8 cellular contexts compared by ENCODE assay signal in the genomic region with DNA sequence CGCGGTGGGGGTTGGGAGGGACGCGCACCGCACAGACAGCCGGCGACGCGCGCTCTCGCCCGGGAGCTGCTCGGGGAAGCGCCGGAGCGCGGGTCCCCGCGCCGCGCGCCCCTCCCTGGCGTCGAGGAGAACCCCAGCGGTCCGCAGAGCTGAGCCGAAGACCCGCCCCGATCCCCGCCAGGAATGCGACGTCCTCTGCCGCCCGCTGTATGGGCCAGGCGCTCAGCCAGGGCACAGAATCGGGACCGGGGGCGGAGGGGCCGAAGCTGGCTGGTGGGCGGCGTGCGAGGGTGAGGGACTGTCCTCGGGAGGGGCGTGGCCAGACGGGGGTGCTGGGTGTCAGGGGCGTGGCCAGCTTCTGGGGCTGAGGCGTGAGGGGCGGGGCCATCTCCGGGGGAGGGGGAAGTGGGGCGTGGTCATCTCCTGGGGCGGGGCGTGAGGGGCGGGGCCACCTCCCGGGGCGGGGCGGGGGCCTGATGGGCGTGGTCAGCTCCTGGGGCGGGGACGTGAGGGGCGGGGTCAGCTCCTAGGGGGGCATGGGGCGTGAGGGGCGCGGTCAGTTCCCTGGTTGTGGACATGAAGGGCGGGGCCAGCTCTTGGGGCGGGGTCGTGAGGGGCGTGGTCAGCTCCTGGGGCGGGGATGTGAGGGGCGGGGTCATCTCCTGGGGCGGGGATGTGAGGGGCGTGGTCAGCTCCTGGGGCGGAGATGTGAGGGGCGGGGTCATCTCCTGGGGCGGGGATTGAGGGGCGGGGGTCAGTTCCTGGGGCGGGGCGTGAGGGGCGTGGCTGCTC. TPM values are rescaled to one million over a fixed set of nuclear protein-coding genes. Genes with fewer than 3 reads are reported as not detected.
DNase-seq lines count a peak whose midpoint lies in the region; ATAC-seq, FAIRE-seq and TF ChIP-seq lines count a peak whose summit lies in the region.

No MANE protein-coding gene starts in this region.

- no peaks in the 10 kb centered on the region for H3K36me3 Mint-ChIP-seq in nephron progenitor cell (ENCODE audit: low read depth)

- peaks cover 47% of the 10 kb centered on the region for H3K4me1 ChIP-seq in NT2/D1 (ENCODE audit: insufficient read depth, insufficient read length)
- peaks cover 19% of the 10 kb centered on the region for H3K4me1 ChIP-seq in stomach smooth muscle (ENCODE audit: control insufficient read depth, insufficient read depth, low read length)

- H3K36me3 ChIP-seq in NT2/D1 (ENCODE audit: insufficient read depth, insufficient read length, low read length), result no peaks in the 10 kb centered on the region
- H3K36me3 ChIP-seq in stomach smooth muscle (ENCODE audit: control insufficient read depth in 2 of 2, insufficient read depth in 2 of 2, low read length in 2 of 2), result no peaks in the 10 kb centered on the region

- peak overlapping the region; percentile 60 for H3K4me3 Mint-ChIP-seq in nephron progenitor cell

- no peak for TF ChIP-seq POLR2A in GM12891 (IDR thresholded peaks at IDR 0.05; ENCODE audit: low read depth, low read length)

- peaks cover 8% of the 10 kb centered on the region for H3K4me1 Mint-ChIP-seq in nephron progenitor cell

- peaks cover 27% of the 10 kb centered on the region for H3K27me3 Mint-ChIP-seq in nephron progenitor cell (ENCODE audit: low read depth, poor library complexity)

- TF ChIP-seq CTCF in fibroblast of villous mesenchyme (IDR thresholded peaks at IDR 0.05; ENCODE audit: insufficient read depth, low read depth, low read length), result no peak
- no peak for TF ChIP-seq CTCF in nephron progenitor cell (IDR thresholded peaks at IDR 0.05)

- DNase-seq in GM12891 (ENCODE audit: insufficient read length, low spot score), result peak; percentile 85
- peak; percentile 49 for DNase-seq in NT2/D1 (ENCODE audit: low read depth, low spot score)
- DNase-seq in activated effector memory CD4-positive, alpha-beta T cell treated with anti-CD3 and anti-CD28 coated beads, Interleukin-2, amount 50 U/mL, for 16 hours, result peak; percentile 91
- DNase-seq in fibroblast of villous mesenchyme (ENCODE audit: low read depth), result peak; percentile 82
- DNase-seq in nephron progenitor cell, result peak; percentile 93
- no peak for DNase-seq in KG1 (lab: John Stamatoyannopoulos, UW)

- ATAC-seq in HG03097 (IDR thresholded peaks at IDR 0.05; ENCODE audit: low FRiP score, unreplicated experiment), result no peak

- peaks cover 12% of the 10 kb centered on the region for H3K27me3 ChIP-seq in NT2/D1 (ENCODE audit: insufficient read depth, insufficient read length)
- peaks cover 6 to 7% of the 10 kb centered on the region in 2 donors for H3K27me3 ChIP-seq in stomach smooth muscle (ENCODE audit: control insufficient read depth in 1 of 2, insufficient read depth in 2 of 2, low read length in 2 of 2)

- FAIRE-seq in GM12891 (lab: Jason Lieb, UNC), result peak; percentile 45

- H3K9me3 Mint-ChIP-seq in nephron progenitor cell, result no peaks in the 10 kb centered on the region

- H3K9ac ChIP-seq in NT2/D1 (ENCODE audit: insufficient read length, low read depth) (peak overlapping the region; percentile 79), stomach smooth muscle (ENCODE audit: low read length in 2 of 2) (no peak overlapping the region)

- H3K4me3 ChIP-seq in NT2/D1 (ENCODE audit: insufficient read length, low read depth) (peak overlapping the region; percentile 76), fibroblast of villous mesenchyme (ENCODE audit: low read depth, low read length) (peak overlapping the region; percentile 73), stomach smooth muscle (ENCODE audit: low read length in 2 of 2) (peak overlapping the region; percentile 25 to 66)

- H3K9me3 ChIP-seq in NT2/D1 (ENCODE audit: insufficient read depth, low read length) (no peaks in the 10 kb centered on the region), stomach smooth muscle (ENCODE audit: control insufficient read depth in 2 of 2, low read length in 2 of 2) (no peaks in the 10 kb centered on the region)

- H3K27ac Mint-ChIP-seq in nephron progenitor cell, result no peak overlapping the region

- no peak overlapping the region for H3K27ac ChIP-seq in stomach smooth muscle (ENCODE audit: low read length)

TF ChIP-seq in GM12891, 5 proteins besides CTCF, POLR2A, EP300 and RAD21:
- TF ChIP-seq PAX5 (IDR thresholded peaks at IDR 0.05; ENCODE audit: insufficient read depth, low read length, severe bottlenecking), result no peak
- TF ChIP-seq TAF1 (IDR thresholded peaks at IDR 0.05; ENCODE audit: low read depth, low read length), result no peak
- TF ChIP-seq SPI1 (IDR thresholded peaks at IDR 0.05; ENCODE audit: low read depth, low read length), result no peak
- TF ChIP-seq POLR2AphosphoS5 (IDR thresholded peaks at IDR 0.05; ENCODE audit: low read depth, low read length), result no peak
- no peak for TF ChIP-seq POU2F2 (IDR thresholded peaks at IDR 0.05; ENCODE audit: low read depth, low read length)
TF ChIP-seq in GM12891: peak in this region for 0.

RNA-seq across cellular contexts. Expression of a gene that starts 1.0 kb away (rescaled TPM):
- not detected for polyA plus RNA-seq in GM12891 (2012; ENCODE audit: low read depth, missing spikeins)
- 10.8 and 21.9 TPM in 2 replicates for total RNA-seq in fibroblast of villous mesenchyme

RNA-seq across cellular contexts. Expression of a gene that starts 4.5 kb away (rescaled TPM):
- not detected for polyA plus RNA-seq in GM12891 (2012; ENCODE audit: low read depth, missing spikeins)
- 3.2 and 3.5 TPM in 2 replicates for total RNA-seq in fibroblast of villous mesenchyme

RNA-seq across cellular contexts. Expression of a gene that starts 14.0 kb away (rescaled TPM):
- polyA plus RNA-seq in GM12891 (2012; ENCODE audit: low read depth, missing spikeins), result 26.4 TPM
- 9.9 and 18.0 TPM in 2 replicates for total RNA-seq in fibroblast of villous mesenchyme

RNA-seq across cellular contexts. Expression of a gene that starts 18.1 kb away (rescaled TPM):
- polyA plus RNA-seq in GM12891 (2012; ENCODE audit: low read depth, missing spikeins), result 0.09 TPM
- 19.0 and 43.2 TPM in 2 replicates for total RNA-seq in fibroblast of villous mesenchyme

RNA-seq across cellular contexts. Expression of a gene that starts 26.2 kb away (rescaled TPM):
- polyA plus RNA-seq in GM12891 (2012; ENCODE audit: low read depth, missing spikeins), result 0.46 TPM
- 0.86 TPM in 1 of 2 replicates, not detected in the other for total RNA-seq in fibroblast of villous mesenchyme
